ENCODE assay signal across 7 cellular contexts in the genomic region with DNA sequence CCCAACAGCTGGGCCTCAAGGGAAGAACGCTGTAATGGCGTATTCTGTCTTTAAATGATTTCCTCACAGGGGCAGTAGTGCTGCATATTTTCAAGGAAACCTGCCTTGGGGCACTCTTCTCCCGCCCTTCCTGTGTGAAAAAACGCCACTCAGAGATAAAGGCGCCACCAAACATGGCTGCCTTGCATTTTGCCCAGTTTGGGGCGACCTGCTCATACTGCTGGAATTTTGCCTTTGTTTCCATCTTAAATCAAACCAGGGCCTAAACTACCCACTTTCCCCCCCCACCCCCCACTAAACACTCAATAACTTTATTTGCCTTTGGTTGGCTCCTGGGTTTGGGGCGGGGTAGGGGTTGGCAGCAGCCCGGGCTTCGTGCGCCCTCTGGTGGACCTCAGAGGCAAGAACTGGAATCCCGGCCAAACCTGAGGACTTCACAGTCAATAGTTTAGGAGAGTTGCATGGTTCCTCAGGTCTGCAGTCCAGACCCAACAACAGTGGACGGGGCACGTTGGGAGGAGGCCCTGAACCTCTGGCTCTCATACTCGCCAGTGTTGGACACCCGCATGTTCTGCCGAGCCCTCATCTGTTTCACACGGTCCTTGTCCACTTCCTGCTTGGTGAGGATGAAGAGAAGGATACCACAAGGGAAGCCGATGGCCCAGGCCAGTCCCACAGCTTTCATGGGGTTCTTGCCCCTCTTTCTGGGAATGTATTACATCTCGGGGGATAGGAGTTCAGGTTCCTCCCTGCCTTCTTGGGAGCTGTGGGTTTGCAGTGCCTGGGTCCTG.
DNase-seq lines count a peak whose midpoint lies in the region; ATAC-seq and TF ChIP-seq lines count a peak whose summit lies in the region.

No MANE protein-coding gene starts in this region.

- no peaks in the 10 kb centered on the region for H3K4me1 ChIP-seq in HCT116 (ENCODE audit: control insufficient read depth in 1 of 2, insufficient read depth in 2 of 2, low read length in 2 of 2)
- no peaks in the 10 kb centered on the region for H3K4me1 ChIP-seq in naive thymus-derived CD4-positive, alpha-beta T cell (ENCODE audit: control insufficient read depth in 2 of 2, insufficient read depth in 2 of 2, low read length in 2 of 2)

- H3K9me2 ChIP-seq in HCT116 (ENCODE audit: insufficient read depth): no peaks in the 10 kb centered on the region

- peaks cover 7% of the 10 kb centered on the region for H3K4me1 Mint-ChIP-seq in MCF 10A (ENCODE audit: insufficient read depth, unreplicated experiment)
- H3K4me1 Mint-ChIP-seq in naive thymus-derived CD4-positive, alpha-beta T cell: peaks cover 0 to 8% (median 0%) of the 10 kb centered on the region in 7 donors

- no peaks in the 10 kb centered on the region for H3K36me3 ChIP-seq in HCT116 (ENCODE audit: control insufficient read depth in 1 of 2, insufficient read depth in 2 of 2, low read length in 2 of 2)
- no peaks in the 10 kb centered on the region for H3K36me3 ChIP-seq in naive thymus-derived CD4-positive, alpha-beta T cell (ENCODE audit: control insufficient read depth in 2 of 3, insufficient read depth in 3 of 3, low read length in 3 of 3)

- H3K27me3 ChIP-seq in HCT116 (ENCODE audit: insufficient read depth, low read length): no peaks in the 10 kb centered on the region
- H3K27me3 ChIP-seq in naive thymus-derived CD4-positive, alpha-beta T cell (ENCODE audit: control insufficient read depth in 2 of 2, insufficient read depth in 2 of 2, low read length in 2 of 2): no peaks in the 10 kb centered on the region

- no peaks in the 10 kb centered on the region for H3K79me2 ChIP-seq in HCT116 (ENCODE audit: insufficient read depth, low read length)

- no peaks in the 10 kb centered on the region for H4K20me1 ChIP-seq in HCT116 (ENCODE audit: insufficient read depth)

- CTCF ChIA-PET in HCT116 (lab: Charles Lee) (no interaction called here), MCF 10A (lab: Yijun Ruan, JAX) (interaction anchor here (0.7 to 2.9 kb wide), 17 partner anchors 9 to 1280 kb away, joined by 3 to 29 read pairs (median 4); no protein-coding TSS in a partner anchor)
- CTCF ChIA-PET in naive thymus-derived CD4-positive, alpha-beta T cell (lab: Charles Lee): interaction anchor here (1.4 kb wide), 1 partner anchor 828 kb away, joined by 3 read pairs; no protein-coding TSS in a partner anchor

- H2AFZ ChIP-seq in HCT116 (ENCODE audit: low read depth, low read length, poor library complexity, severe bottlenecking): no peak overlapping the region

- no peak overlapping the region for H3K4me3 ChIP-seq in HCT116 (replicated peaks in 1 of 2; ENCODE audit: low read depth in 1 of 2, low read length in 2 of 2)
- H3K4me3 ChIP-seq in naive thymus-derived CD4-positive, alpha-beta T cell (ENCODE audit: low read length): no peak overlapping the region

- POLR2A ChIA-PET in HCT116 (lab: Charles Lee) (no interaction called here), MCF 10A (lab: Yijun Ruan, JAX) (interaction anchor here (0.8 to 1.1 kb wide), 4 partner anchors 9 to 21 kb away, joined by 3 to 6 read pairs (median 4); no protein-coding TSS in a partner anchor)
- POLR2A ChIA-PET in naive thymus-derived CD4-positive, alpha-beta T cell (lab: Charles Lee): interaction anchor here (0.9 kb wide), 1 partner anchor 10 kb away, joined by 3 read pairs; no protein-coding TSS in a partner anchor

- H3K9ac ChIP-seq in HCT116 (ENCODE audit: low read length): no peak overlapping the region

- peak; percentile 55 for DNase-seq in GM13976 (ENCODE audit: low spot score)
- no peak for DNase-seq in HCT116 (ENCODE audit: low read depth, low spot score)
- DNase-seq in OCI-M1 (lab: John Stamatoyannopoulos, UW): peak; percentile 2
- peak; percentile 76 for DNase-seq in MCF 10A (ENCODE audit: unreplicated experiment)
- peak in 6 of 9 donors; percentile 5 to 87 (median 83) for DNase-seq in naive thymus-derived CD4-positive, alpha-beta T cell
- DNase-seq in NCI-H510A (lab: John Stamatoyannopoulos, UW): no peak

- no peaks in the 10 kb centered on the region for H3K9me3 Mint-ChIP-seq in MCF 10A (ENCODE audit: unreplicated experiment)
- no peaks in the 10 kb centered on the region for H3K9me3 Mint-ChIP-seq in naive thymus-derived CD4-positive, alpha-beta T cell

- H3K4me3 Mint-ChIP-seq in MCF 10A (ENCODE audit: unreplicated experiment): peak overlapping the region; percentile 70
- peak overlapping the region in 5 of 10 donors; percentile 76 to 89 (median 86) for H3K4me3 Mint-ChIP-seq in naive thymus-derived CD4-positive, alpha-beta T cell

- in situ Hi-C loops in GM13976 (cut with MboI; ENCODE audit: low sequenced_read_pairs, unreplicated experiment): no loop called here

- H3K27ac Mint-ChIP-seq in MCF 10A (ENCODE audit: low read depth, unreplicated experiment): no peak overlapping the region
- peak overlapping the region in 4 of 9 donors; percentile 31 to 57 (median 41) for H3K27ac Mint-ChIP-seq in naive thymus-derived CD4-positive, alpha-beta T cell

- peak; percentile 71 for TF ChIP-seq CTCF in GM13976 (IDR thresholded peaks at IDR 0.05; ENCODE audit: borderline replicate concordance, control extremely low read depth, extremely low read depth, insufficient read depth, missing control alignments)
- peak in 2 of 3 experiments; percentile 55 to 64; a peak in 4 of 6 replicates for TF ChIP-seq CTCF in HCT116 (IDR thresholded peaks at IDR 0.05 in 2 of 3, conservative IDR thresholded peaks at IDR 0.05 in 1 of 3; ENCODE audit: borderline replicate concordance in 1 of 3, insufficient read depth in 1 of 3, low read depth in 2 of 3, low read length in 2 of 3)
- TF ChIP-seq CTCF in MCF 10A (IDR thresholded peaks at IDR 0.05; ENCODE audit: unreplicated experiment): peak; percentile 73

- 0 out of 2 replicates have a peak, but pooled peaks have one; percentile 8 for TF ChIP-seq RAD21 in HCT116 (IDR thresholded peaks at IDR 0.05; ENCODE audit: low read depth)

- H3K27ac ChIP-seq in HCT116 (ENCODE audit: low read depth, low read length): no peak overlapping the region
- peak overlapping the region; percentile 8 for H3K27ac ChIP-seq in naive thymus-derived CD4-positive, alpha-beta T cell (ENCODE audit: low read depth, low read length)

- BruUV-seq in HCT116 (replicated peaks; lab: Mats Ljungman, UMichigan) (no TSS peak), MCF 10A (replicated peaks; lab: Mats Ljungman, UMichigan) (no TSS peak)

- H3K36me3 Mint-ChIP-seq in MCF 10A (ENCODE audit: insufficient read depth, unreplicated experiment): no peaks in the 10 kb centered on the region
- peaks cover 0 to 1% (median 0%) of the 10 kb centered on the region in 5 donors for H3K36me3 Mint-ChIP-seq in naive thymus-derived CD4-positive, alpha-beta T cell

- no peak overlapping the region for H3K4me2 ChIP-seq in HCT116 (ENCODE audit: low read length)

- RAD21 ChIA-PET in HCT116 (lab: Charles Lee; ENCODE audit: low non-redundant PET in 1 of 2, low total read pairs in 2 of 2, uncharacterized antibody in 2 of 2, unreplicated experiment in 2 of 2): no interaction called here

- no peaks in the 10 kb centered on the region for H3K27me3 Mint-ChIP-seq in MCF 10A (ENCODE audit: insufficient read depth, unreplicated experiment)
- no peaks in the 10 kb centered on the region for H3K27me3 Mint-ChIP-seq in naive thymus-derived CD4-positive, alpha-beta T cell

- TF ChIP-seq POLR2A in HCT116 (IDR thresholded peaks at IDR 0.05; ENCODE audit: borderline replicate concordance, extremely low read depth, insufficient read depth, insufficient read length): no peak

- ATAC-seq in HCT116: peak; percentile 81
- peak; percentile 55 for ATAC-seq in naive thymus-derived CD4-positive, alpha-beta T cell
- no peak for ATAC-seq in GM21423 (IDR thresholded peaks at IDR 0.05; ENCODE audit: unreplicated experiment)

- no peaks in the 10 kb centered on the region for H3K9me3 ChIP-seq in HCT116 (ENCODE audit: control insufficient read depth in 1 of 2, insufficient read depth in 1 of 2, low read depth in 1 of 2, low read length in 2 of 2)
- H3K9me3 ChIP-seq in naive thymus-derived CD4-positive, alpha-beta T cell (ENCODE audit: control insufficient read depth in 2 of 3, low read length in 3 of 3): no peaks in the 10 kb centered on the region

- intact Hi-C loops in HCT116 (cut with micrococcal nuclease) (loop anchor here (10.0 kb wide), 1 partner anchor 828 kb away; no protein-coding TSS in a partner anchor), MCF 10A (cut with micrococcal nuclease) (no loop called here)
- intact Hi-C loops in naive thymus-derived CD4-positive, alpha-beta T cell (cut with micrococcal nuclease): loop anchor here in 1 of 2 donors (5.0 kb wide), 1 partner anchor 826 kb away; no protein-coding TSS in a partner anchor

TF ChIP-seq in HCT116, 20 proteins besides CTCF, POLR2A, EP300 and RAD21:
- TF ChIP-seq TCF7L2 (IDR thresholded peaks at IDR 0.05; ENCODE audit: borderline replicate concordance, extremely low read depth, insufficient read depth, insufficient read length): no peak
- no peak for TF ChIP-seq ZNF274 (IDR thresholded peaks at IDR 0.05; ENCODE audit: low read depth, low read length)
- TF ChIP-seq, protein P1, sequence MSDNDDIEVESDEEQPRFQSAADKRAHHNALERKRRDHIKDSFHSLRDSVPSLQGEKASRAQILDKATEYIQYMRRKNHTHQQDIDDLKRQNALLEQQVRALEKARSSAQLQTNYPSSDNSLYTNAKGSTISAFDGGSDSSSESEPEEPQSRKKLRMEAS (IDR thresholded peaks at IDR 0.05): no peak
- TF ChIP-seq YY1 (IDR thresholded peaks at IDR 0.05; ENCODE audit: extremely low read depth, insufficient replicate concordance, low read depth, low read length): no peak
- TF ChIP-seq FOSL1 (IDR thresholded peaks at IDR 0.05; ENCODE audit: low read depth): no peak

Comparison
In these comparisons a context has a peak if more than half of its experiments do, and no peak if none do; other contexts are left out.
1. DNase-seq: peak in GM13976 (single experiment), OCI-M1 (single experiment), MCF 10A (single experiment) and naive thymus-derived CD4-positive, alpha-beta T cell (6 of 9); none in HCT116 (single experiment) and NCI-H510A (single experiment).
2. Peak in every context shown above with its lines, with median percentiles within 50 percentile points of each other: CTCF ChIP-seq.